ENCODE assay signal across 1 cellular context in genomic region chr4:3291411-3291968, GRCh38.
TF ChIP-seq lines count a peak whose summit lies in the region.

No MANE protein-coding gene starts in this region.

TF ChIP-seq in A549, 52 proteins besides CTCF, POLR2A, EP300 and RAD21 (continued from another document):
- TF ChIP-seq, protein P1, sequence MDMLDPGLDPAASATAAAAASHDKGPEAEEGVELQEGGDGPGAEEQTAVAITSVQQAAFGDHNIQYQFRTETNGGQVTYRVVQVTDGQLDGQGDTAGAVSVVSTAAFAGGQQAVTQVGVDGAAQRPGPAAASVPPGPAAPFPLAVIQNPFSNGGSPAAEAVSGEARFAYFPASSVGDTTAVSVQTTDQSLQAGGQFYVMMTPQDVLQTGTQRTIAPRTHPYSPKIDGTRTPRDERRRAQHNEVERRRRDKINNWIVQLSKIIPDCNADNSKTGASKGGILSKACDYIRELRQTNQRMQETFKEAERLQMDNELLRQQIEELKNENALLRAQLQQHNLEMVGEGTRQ (IDR thresholded peaks at IDR 0.05), result no peak
- TF ChIP-seq E2F6 (IDR thresholded peaks at IDR 0.05; ENCODE audit: borderline replicate concordance, low read depth) (no peak), FOSL2 (IDR thresholded peaks at IDR 0.05) (no peak), FOSL2 (CRISPR knock-in tag; IDR thresholded peaks at IDR 0.05) (no peak), ESRRA (IDR thresholded peaks at IDR 0.05; ENCODE audit: borderline replicate concordance, low read length) (no peak), CBX2 (IDR thresholded peaks at IDR 0.05; ENCODE audit: borderline replicate concordance, low read depth) (no peak), POLR2AphosphoS2 (conservative IDR thresholded peaks at IDR 0.05; ENCODE audit: low read length) (no peak), FOSB (CRISPR knock-in tag; IDR thresholded peaks at IDR 0.05) (no peak)
